9 cellular contexts compared by ENCODE assay signal in the genomic region with DNA sequence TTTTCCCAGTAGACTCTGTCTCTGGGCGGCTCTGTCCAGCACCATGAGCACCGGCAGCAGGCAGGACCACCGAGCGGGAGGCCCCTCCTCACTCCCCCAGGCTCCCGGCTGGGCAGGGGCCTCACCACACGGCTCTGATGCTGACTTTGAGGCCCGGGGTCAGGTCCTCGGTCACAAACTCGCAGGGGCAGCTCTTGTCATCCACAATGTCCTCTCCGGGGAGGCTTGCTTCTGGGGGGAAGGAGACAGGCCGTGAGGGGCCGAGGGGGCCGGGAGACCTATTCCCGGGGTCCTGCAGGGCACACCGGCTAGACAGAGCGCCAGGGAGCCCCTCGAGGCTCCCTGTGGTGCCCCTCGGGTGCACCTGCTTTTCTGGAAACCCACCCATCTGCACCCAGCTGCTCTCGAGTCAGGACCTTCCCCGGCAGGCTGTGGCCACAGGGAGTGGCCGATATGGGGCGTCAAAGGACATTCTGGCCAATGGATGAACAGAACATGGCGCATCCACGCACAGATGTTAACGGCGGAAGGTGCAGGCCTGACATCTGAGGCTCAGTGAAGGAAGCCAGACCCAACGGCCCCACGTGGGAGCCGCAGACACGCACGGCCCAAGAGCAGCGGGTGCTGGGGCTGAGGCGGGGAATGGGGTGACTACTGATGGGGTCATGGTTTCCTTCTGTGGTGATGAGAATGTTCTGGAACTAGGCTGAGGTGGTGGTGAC. TPM values are rescaled to one million over a fixed set of nuclear protein-coding genes. Genes with fewer than 3 reads are reported as not detected.
"Had no signal": no experiment of that assay in that cellular context is flagged by ENCODE, and none has a peak within 500 bp of the region (broad histone marks: within the 10 kb centered on the region; RNA-seq: fewer than 3 reads in every experiment).

No MANE protein-coding gene starts in this region.

- ATAC-seq: GM23338 had no signal

- H3K9me3 Mint-ChIP-seq: GM23338, H9 had no signal

- DNase-seq: H9, HCEC 1CT, IMR-90, KG1 had no signal

- FAIRE-seq: H1, H54 had no signal

- H3K4me3 ChIP-seq: GM23338 had no signal

- H3K4me3 Mint-ChIP-seq: GM23338, H9 had no signal

- H3K27ac Mint-ChIP-seq: GM23338 had no signal

- H3K27ac ChIP-seq: HL-60 had no signal

RNA-seq across cellular contexts. Expression of gene CHRNA4, which starts 53.0 kb away (rescaled TPM):
- total RNA-seq: HT1080, IMR-90 had no signal

RNA-seq across cellular contexts. Expression of gene KCNQ2, which starts 58.3 kb away (rescaled TPM):
- total RNA-seq: IMR-90 had no signal
